Comparison of ENCODE assay signal across 9 cellular contexts in the genomic region with DNA sequence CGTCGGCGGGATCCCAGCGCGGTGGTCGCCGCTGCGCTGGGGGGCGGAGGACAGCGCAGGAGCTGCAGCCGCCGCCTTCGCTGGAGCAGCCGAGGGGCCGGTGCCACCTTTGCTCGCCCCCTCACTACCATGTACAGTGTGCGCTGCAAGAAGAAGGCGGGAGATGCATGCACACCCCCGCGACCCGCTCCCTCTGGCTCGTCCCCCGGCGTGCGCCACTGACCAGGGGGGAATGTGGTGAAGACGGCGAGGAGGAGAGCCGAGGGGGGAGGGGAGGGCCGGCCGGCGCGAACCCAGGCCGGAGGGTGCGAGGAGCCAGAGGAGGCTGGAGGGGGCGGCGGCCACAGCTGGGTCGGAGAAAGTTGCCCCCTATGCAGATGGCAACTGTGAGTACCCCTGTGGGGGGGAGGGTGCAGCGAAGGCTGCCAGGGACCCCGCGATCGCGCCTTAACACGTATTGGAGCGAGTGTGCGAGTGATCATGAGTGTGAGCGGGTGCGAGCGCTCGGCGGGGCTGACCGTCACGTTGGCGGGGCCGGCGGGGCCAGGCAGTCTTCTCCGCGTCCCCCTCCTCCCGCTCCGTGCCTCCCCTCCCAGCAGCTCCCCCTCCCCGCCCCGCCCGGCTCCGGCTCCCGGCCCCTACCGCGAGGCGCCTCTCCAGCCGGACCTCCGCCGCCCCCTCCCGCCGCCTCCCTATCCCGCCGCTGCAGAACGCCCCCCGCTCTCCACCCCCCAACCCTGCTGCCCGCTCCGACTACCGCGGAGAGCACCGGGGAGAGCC. TPM values are rescaled to one million over a fixed set of nuclear protein-coding genes. Genes with fewer than 3 reads are reported as not detected.
DNase-seq lines count a peak whose midpoint lies in the region; ATAC-seq and TF ChIP-seq lines count a peak whose summit lies in the region.
"Had no signal": no experiment of that assay in that cellular context is flagged by ENCODE, and none has a peak within 500 bp of the region (broad histone marks: within the 10 kb centered on the region; RNA-seq: fewer than 3 reads in every experiment).

No MANE protein-coding gene starts in this region.

- no peak overlapping the region for H4K5ac ChIP-seq in mesendoderm (ENCODE audit: low read length)

- no peak overlapping the region for H3K27ac Mint-ChIP-seq in chondrocyte (ENCODE audit: unreplicated experiment)

- H2BK5ac ChIP-seq in mesendoderm (ENCODE audit: low read length): no peak overlapping the region

- peak overlapping the region; percentile 91 for H3K4me2 ChIP-seq in mesendoderm (ENCODE audit: low read length)

- H3K4me3 Mint-ChIP-seq in chondrocyte (ENCODE audit: unreplicated experiment): peak overlapping the region; percentile 79

- no peak for TF ChIP-seq CTCF in chondrocyte (IDR thresholded peaks at IDR 0.05)
- no peak for TF ChIP-seq CTCF in upper lobe of right lung (IDR thresholded peaks at IDR 0.05)

- H2BK15ac ChIP-seq in mesendoderm (replicated peaks; ENCODE audit: low read depth): peak overlapping the region; percentile 88

- H3K4me1 ChIP-seq in mesendoderm (ENCODE audit: control insufficient read depth, low read depth, low read length) (peaks cover 5% of the 10 kb centered on the region), upper lobe of right lung (peaks cover 11% of the 10 kb centered on the region)

- peak; percentile 20 for ATAC-seq in upper lobe of right lung
- no peak for ATAC-seq in GM18868 (IDR thresholded peaks at IDR 0.05; ENCODE audit: unreplicated experiment)

- no CpG with 5 or more reads among the region's 81 CpGs for WGBS in mesendoderm (ENCODE audit: extremely low coverage, insufficient coverage, low lambda C conversion rate)

- H3K27ac ChIP-seq in mesendoderm (ENCODE audit: low read depth, low read length) (no peak overlapping the region), upper lobe of right lung (no peak overlapping the region)
- H3K27ac ChIP-seq: epithelial cell of prostate had no signal

- H3K36me3 ChIP-seq in mesendoderm (ENCODE audit: control insufficient read depth, insufficient read depth, low read length) (no peaks in the 10 kb centered on the region), upper lobe of right lung (no peaks in the 10 kb centered on the region)

- peak overlapping the region; percentile 88 for H3K56ac ChIP-seq in mesendoderm (ENCODE audit: low read length)

- H4K8ac ChIP-seq in mesendoderm (ENCODE audit: low read depth, low read length): no peak overlapping the region

- H3K23ac ChIP-seq in mesendoderm (ENCODE audit: low read length): peak overlapping the region; percentile 15

- H3K79me1 ChIP-seq in mesendoderm (ENCODE audit: low read length): no peaks in the 10 kb centered on the region

- no peaks in the 10 kb centered on the region for H3K9me3 ChIP-seq in upper lobe of right lung

- intact Hi-C loops in upper lobe of right lung (cut with DNase I): no loop called here

- H3K4me3 ChIP-seq in mesendoderm (ENCODE audit: low read length) (peak overlapping the region; percentile 61), upper lobe of right lung (peak overlapping the region; percentile 52)

- peaks cover 2% of the 10 kb centered on the region for H3K36me3 Mint-ChIP-seq in chondrocyte (ENCODE audit: low read depth)

- H3K4ac ChIP-seq in mesendoderm (ENCODE audit: low read depth, low read length): peak overlapping the region; percentile 81

- DNase-seq in COLO668 (lab: John Stamatoyannopoulos, UW; ENCODE audit: unreplicated experiment) (peak; percentile 70), NCI-H146 (lab: John Stamatoyannopoulos, UW) (peak; percentile 58), chondrocyte (ENCODE audit: low spot score) (no peak), mesendoderm (peak; percentile 31), upper lobe of right lung (peak; percentile 64), ureter (ENCODE audit: low spot score) (no peak), erythroblast (lab: John Stamatoyannopoulos, UW) (no peak)

- no peaks in the 10 kb centered on the region for H3K9me3 Mint-ChIP-seq in chondrocyte (ENCODE audit: low read depth)

- H3K27me3 ChIP-seq in mesendoderm (ENCODE audit: insufficient read depth, low read length, poor library complexity) (peaks cover 34% of the 10 kb centered on the region), upper lobe of right lung (peaks cover 62% of the 10 kb centered on the region)

- H3K4me1 Mint-ChIP-seq in chondrocyte (ENCODE audit: low read depth): peaks cover 33% of the 10 kb centered on the region

- H2BK120ac ChIP-seq in mesendoderm (ENCODE audit: low read depth, low read length): peak overlapping the region; percentile 79

- no peaks in the 10 kb centered on the region for H3K79me2 ChIP-seq in mesendoderm (ENCODE audit: control insufficient read depth, insufficient read depth, low read length)

- no peak overlapping the region for H2AK5ac ChIP-seq in mesendoderm (ENCODE audit: low read length)

- no peak for TF ChIP-seq POLR2A in erythroblast (IDR thresholded peaks at IDR 0.05; ENCODE audit: low read length)

- peak overlapping the region; percentile 55 for H3K9ac ChIP-seq in mesendoderm (ENCODE audit: low read length)

- H3K18ac ChIP-seq in mesendoderm (ENCODE audit: low read length): peak overlapping the region; percentile 98

- peaks cover 42% of the 10 kb centered on the region for H3K27me3 Mint-ChIP-seq in chondrocyte (ENCODE audit: low read depth)

RNA-seq across cellular contexts. Expression of a gene that starts 0.8 kb away (rescaled TPM):
- 0.02 to 0.29 TPM (median 0.03 TPM) in 3 replicates for total RNA-seq in chondrocyte
- 0.62 TPM for polyA plus RNA-seq in mesendoderm (2013, experiment 1 of 2)
- 0.63 TPM for polyA plus RNA-seq in mesendoderm (2013, experiment 2 of 2)
- 0.09 TPM for total RNA-seq in upper lobe of right lung
- total RNA-seq in ureter: 0.49 TPM

Comparison
In these comparisons a context has a peak if more than half of its experiments do, and no peak if none do; other contexts are left out.
1. DNase-seq: peak in COLO668 (single experiment), NCI-H146 (single experiment), mesendoderm (single experiment) and upper lobe of right lung (single experiment); none in chondrocyte (single experiment), ureter (single experiment) and erythroblast (0 of 2).